ENCODE assay signal across 9 cellular contexts in genomic region chr15:92910451-92910850, GRCh38. TPM values are rescaled to one million over a fixed set of nuclear protein-coding genes. Genes with fewer than 3 reads are reported as not detected.
A peak's percentile ranks its signal among the peaks of the same experiment; 100 is the strongest.
DNase-seq lines count a peak whose midpoint lies in the region; ATAC-seq and TF ChIP-seq lines count a peak whose summit lies in the region.
"Had no signal": no experiment of that assay in that cellular context is flagged by ENCODE, and none has a peak within 500 bp of the region (broad histone marks: within the 10 kb centered on the region; RNA-seq: fewer than 3 reads in every experiment).

No MANE protein-coding gene starts in this region.

- CTCF ChIA-PET in activated CD4-positive, alpha-beta T cell treated with anti-CD3 and anti-CD28 coated beads for 36 hours (lab: Charles Lee): interaction anchor here (1.5 to 3.6 kb wide), 2 partner anchors 14 to 102 kb away, joined by 4 to 21 read pairs; no protein-coding TSS in a partner anchor

- no peaks in the 10 kb centered on the region for H3K36me3 ChIP-seq in lung (ENCODE audit: control insufficient read depth in 2 of 2, insufficient read depth in 2 of 2, low read length in 2 of 2)
- peaks cover 5% of the 10 kb centered on the region for H3K36me3 ChIP-seq in suprapubic skin

- no peaks in the 10 kb centered on the region for H3K9me3 Mint-ChIP-seq in activated CD4-positive, alpha-beta T cell treated with anti-CD3 and anti-CD28 coated beads for 36 hours (ENCODE audit: low read depth)
- H3K9me3 Mint-ChIP-seq in activated naive CD4-positive, alpha-beta T cell treated with anti-CD3 and anti-CD28 coated beads, Interleukin-2, amount 50 U/mL, for 72 hours: no peaks in the 10 kb centered on the region

- 72 to 79% methylated on average over 13 of the region's 13 CpGs for WGBS in lung, 2 donors
- WGBS in suprapubic skin: 89% methylated on average over 13 of the region's 13 CpGs

- no peak for TF ChIP-seq EP300 in suprapubic skin (IDR thresholded peaks at IDR 0.05)

- H3K4me3 ChIP-seq in lung: no peak overlapping the region
- H3K4me3 ChIP-seq in suprapubic skin: no peak overlapping the region

- H3K4me3 Mint-ChIP-seq in activated CD4-positive, alpha-beta T cell treated with anti-CD3 and anti-CD28 coated beads for 36 hours: peak overlapping the region; percentile 45

- TF ChIP-seq CTCF in lung (IDR thresholded peaks at IDR 0.05; ENCODE audit: control extremely low read depth, extremely low read depth): no peak
- TF ChIP-seq CTCF in suprapubic skin (IDR thresholded peaks at IDR 0.05): no peak

- peaks cover 65% of the 10 kb centered on the region for H3K36me3 Mint-ChIP-seq in activated CD4-positive, alpha-beta T cell treated with anti-CD3 and anti-CD28 coated beads for 36 hours (ENCODE audit: low read depth)
- H3K36me3 Mint-ChIP-seq in activated naive CD4-positive, alpha-beta T cell treated with anti-CD3 and anti-CD28 coated beads, Interleukin-2, amount 50 U/mL, for 72 hours: peaks cover 17 to 51% of the 10 kb centered on the region in 2 donors

- H3K9me3 ChIP-seq in lung (ENCODE audit: control insufficient read depth in 2 of 2, insufficient read depth in 1 of 2, low read length in 1 of 2): no peaks in the 10 kb centered on the region
- no peaks in the 10 kb centered on the region for H3K9me3 ChIP-seq in suprapubic skin

- intact Hi-C loops in activated CD4-positive, alpha-beta T cell treated with anti-CD3 and anti-CD28 coated beads for 36 hours (cut with DNase I, micrococcal nuclease): no loop called here

- peaks cover 94% of the 10 kb centered on the region for H3K4me1 Mint-ChIP-seq in activated CD4-positive, alpha-beta T cell treated with anti-CD3 and anti-CD28 coated beads for 36 hours

- POLR2A ChIA-PET in activated CD4-positive, alpha-beta T cell treated with anti-CD3 and anti-CD28 coated beads for 36 hours (lab: Charles Lee): interaction anchor here (0.8 to 1.5 kb wide), 2 partner anchors 11 to 102 kb away, joined by 3 to 4 read pairs; partner anchors contain the start of gene CHD2

- H3K27ac Mint-ChIP-seq in activated CD4-positive, alpha-beta T cell treated with anti-CD3 and anti-CD28 coated beads for 36 hours: peak overlapping the region; percentile 90
- peak overlapping the region; percentile 95 to 97 for H3K27ac Mint-ChIP-seq in activated naive CD4-positive, alpha-beta T cell treated with anti-CD3 and anti-CD28 coated beads, Interleukin-2, amount 50 U/mL, for 72 hours

- no peak for TF ChIP-seq POLR2A in suprapubic skin (IDR thresholded peaks at IDR 0.05)

- DNase-seq in activated CD4-positive, alpha-beta T cell treated with anti-CD3 and anti-CD28 coated beads for 36 hours: no peak
- DNase-seq in activated CD4-positive, alpha-beta T cell treated with anti-CD3 and anti-CD28 coated beads, Interleukin-2, amount 50 U/mL, for 4 hours: no peak
- DNase-seq in activated naive CD4-positive, alpha-beta T cell treated with anti-CD3 and anti-CD28 coated beads, Interleukin-2, amount 50 U/mL, for 72 hours (ENCODE audit: low spot score in 2 of 2): no peak
- DNase-seq in lung (ENCODE audit: low spot score): no peak
- no peak for DNase-seq in suprapubic skin (ENCODE audit: low spot score in 2 of 2)
- DNase-seq in NCI-H345 treated with DMSO at 0.1 percent for 48 hours (lab: John Stamatoyannopoulos, UW; ENCODE audit: unreplicated experiment): no peak
- no peak for DNase-seq in NCI-H187 treated with DMSO at 0.1 percent for 48 hours (lab: John Stamatoyannopoulos, UW)
- DNase-seq in GM19240 (ENCODE audit: insufficient read length, low spot score): no peak
- DNase-seq: activated CD8-positive, alpha-beta memory T cell treated with anti-CD3 and anti-CD28 coated beads for 24 hours had no signal

- no peak for ATAC-seq in activated CD4-positive, alpha-beta T cell treated with anti-CD3 and anti-CD28 coated beads for 36 hours
- ATAC-seq in activated naive CD4-positive, alpha-beta T cell treated with anti-CD3 and anti-CD28 coated beads, Interleukin-2, amount 50 U/mL, for 72 hours: no peak
- ATAC-seq in lung (ENCODE audit: insufficient read depth, low FRiP score): no peak

- H3K27me3 ChIP-seq in lung (ENCODE audit: control insufficient read depth, insufficient read depth) (no peaks in the 10 kb centered on the region), suprapubic skin (no peaks in the 10 kb centered on the region)

- no peaks in the 10 kb centered on the region for H3K27me3 Mint-ChIP-seq in activated CD4-positive, alpha-beta T cell treated with anti-CD3 and anti-CD28 coated beads for 36 hours

- H3K27ac ChIP-seq in lung (ENCODE audit: low read depth in 1 of 2, low read length in 1 of 2) (peak overlapping the region; percentile 66 to 74), suprapubic skin (peak overlapping the region; percentile 97)

- H3K4me1 ChIP-seq in lung (ENCODE audit: control insufficient read depth in 2 of 2, insufficient read depth in 2 of 2, low read length in 2 of 2) (peaks cover 22 to 61% of the 10 kb centered on the region in 2 donors), suprapubic skin (peaks cover 96% of the 10 kb centered on the region)

RNA-seq across cellular contexts. Expression of gene CHD2, which starts 10.3 kb away (rescaled TPM):
- 100 to 1,000 TPM; 118 to 149 TPM for total RNA-seq in activated CD4-positive, alpha-beta T cell treated with anti-CD3 and anti-CD28 coated beads for 36 hours
- 100 to 1,000 TPM; 187 to 214 TPM for total RNA-seq in activated naive CD4-positive, alpha-beta T cell treated with anti-CD3 and anti-CD28 coated beads, Interleukin-2, amount 50 U/mL, for 72 hours
- 100 to 1,000 TPM; 105 to 547 TPM for total RNA-seq in lung
- 10 to 100 TPM; 39.4 to 47.7 TPM for polyA plus RNA-seq in lung
- total RNA-seq in suprapubic skin: 100 to 1,000 TPM in 3 of 4 donors, 10 to 100 TPM in 1; 93.3 to 319 (median 127) TPM
